ENCODE assay signal across 14 cellular contexts in genomic region chr19:10500247-10500592, GRCh38. TPM values are rescaled to one million over a fixed set of nuclear protein-coding genes. Genes with fewer than 3 reads are reported as not detected.
A peak's percentile ranks its signal among the peaks of the same experiment; 100 is the strongest.
DNase-seq lines count a peak whose midpoint lies in the region; ATAC-seq, FAIRE-seq and TF ChIP-seq lines count a peak whose summit lies in the region.
"Had no signal": no experiment of that assay in that cellular context is flagged by ENCODE, and none has a peak within 500 bp of the region (broad histone marks: within the 10 kb centered on the region; RNA-seq: fewer than 3 reads in every experiment).

No MANE protein-coding gene starts in this region.

- SMC1A ChIA-PET in GM12878 (lab: Charles Lee; ENCODE audit: uncharacterized antibody, unreplicated experiment): interaction anchor here (0.8 to 1.3 kb wide), 2 partner anchors 17 to 151 kb away, joined by 3 to 4 read pairs; no protein-coding TSS in a partner anchor

- DNase-seq in T-helper 1 cell (no peak), GM12878 (ENCODE audit: low read depth, low spot score) (no peak), neural crest cell (ENCODE audit: low read depth, low spot score) (no peak), left ventricle myocardium superior (no peak), NCI-H2029 treated with DMSO at 0.1 percent for 48 hours (lab: John Stamatoyannopoulos, UW) (no peak)
- DNase-seq: DMS 273 treated with DMSO at 0.1 percent for 48 hours, MG63, transverse colon had no signal

- no peaks in the 10 kb centered on the region for H3K27me3 Mint-ChIP-seq in T-helper 1 cell treated with Interleukin-12 subunit alpha and Interleukin-12 subunit beta and Interleukin-4 antibody, amounts not matched to agents 30 μg/mL and 1 μg/mL, for 36 hours (ENCODE audit: low read depth)
- H3K27me3 Mint-ChIP-seq in neural crest cell (ENCODE audit: low read depth): no peaks in the 10 kb centered on the region

- peaks cover 6% of the 10 kb centered on the region; the same call in 1 of the 2 replicates for H3K36me3 ChIP-seq in KMS-11 (ENCODE audit: insufficient read depth)
- H3K36me3 ChIP-seq in GM12878 (ENCODE audit: control insufficient read depth in 2 of 2, insufficient read depth in 2 of 2, low read length in 1 of 2): peaks cover 10 to 27% of the 10 kb centered on the region in 2 experiments

- FAIRE-seq in GM12878 (lab: Jason Lieb, UNC): no peak

- intact Hi-C loops in GM12878 (cut with micrococcal nuclease; ENCODE audit: unreplicated experiment): loop anchor here (5.0 to 10.0 kb wide), 2 partner anchors 95 to 152 kb away; partner anchors contain the start of genes CDC37 and ILF3
- intact Hi-C loops in left ventricle myocardium superior (cut with micrococcal nuclease): no loop called here

- H4K20me1 ChIP-seq in KMS-11 (ENCODE audit: insufficient read depth): no peaks in the 10 kb centered on the region
- no peaks in the 10 kb centered on the region for H4K20me1 ChIP-seq in GM12878 (ENCODE audit: control insufficient read depth, insufficient read depth)

- TSS peak; percentile 48 for BruUV-seq in GM12878 (replicated peaks; lab: Mats Ljungman, UMichigan)

- CTCF ChIA-PET in GM12878 (lab: Yijun Ruan, JAX): interaction anchor here (1.2 to 1.8 kb wide), 4 partner anchors 11 to 84 kb away, joined by 3 to 9 read pairs (median 4); no protein-coding TSS in a partner anchor

- TF ChIP-seq RAD21 in GM12878 (IDR thresholded peaks at IDR 0.05; ENCODE audit: insufficient read depth, low read depth, low read length): no peak

- H3K9me3 Mint-ChIP-seq in T-helper 1 cell treated with Interleukin-12 subunit alpha and Interleukin-12 subunit beta and Interleukin-4 antibody, amounts not matched to agents 30 μg/mL and 1 μg/mL, for 36 hours: no peaks in the 10 kb centered on the region
- H3K9me3 Mint-ChIP-seq in neural crest cell: no peaks in the 10 kb centered on the region

- in situ Hi-C loops in GM12878 (cut with MboI): no loop called here

- H3K79me2 ChIP-seq in KMS-11 (ENCODE audit: insufficient read depth, low read depth): peaks cover 72% of the 10 kb centered on the region
- peaks cover 50% of the 10 kb centered on the region for H3K79me2 ChIP-seq in GM12878 (ENCODE audit: control insufficient read depth, insufficient read depth, low read length)

- H3K27me3 ChIP-seq in KMS-11 (ENCODE audit: insufficient read depth, low read depth) (no peaks in the 10 kb centered on the region), GM12878 (replicated peaks in 1 of 2; ENCODE audit: control insufficient read depth in 2 of 2, insufficient read depth in 2 of 2, low read length in 1 of 2) (no peaks in the 10 kb centered on the region)
- H3K27me3 ChIP-seq: MG63, neutrophil, transverse colon had no signal

- no peak for ATAC-seq in GM12878
- ATAC-seq in left ventricle myocardium superior: no peak
- no peak for ATAC-seq in GM19023 (IDR thresholded peaks at IDR 0.05; ENCODE audit: unreplicated experiment)

- POLR2A ChIA-PET in GM12878 (lab: Charles Lee): interaction anchor here (0.5 to 1.3 kb wide), 5 partner anchors 67 to 300 kb away, joined by 3 to 5 read pairs (median 3); no protein-coding TSS in a partner anchor

- peaks cover 32% of the 10 kb centered on the region for H3K4me1 Mint-ChIP-seq in T-helper 1 cell treated with Interleukin-12 subunit alpha and Interleukin-12 subunit beta and Interleukin-4 antibody, amounts not matched to agents 30 μg/mL and 1 μg/mL, for 36 hours (ENCODE audit: low read depth)
- H3K4me1 Mint-ChIP-seq in neural crest cell: peaks cover 10% of the 10 kb centered on the region

- H3K4me3 ChIP-seq in KMS-11 (IDR thresholded peaks at IDR 0.05; ENCODE audit: insufficient read depth, low read depth, low read length): no peak overlapping the region
- peak overlapping the region; percentile 28; the same call in 1 of the 2 replicates for H3K4me3 ChIP-seq in GM12878
- H3K4me3 ChIP-seq: smooth muscle cell, transverse colon had no signal

- no peak for TF ChIP-seq CTCF in KMS-11 (conservative IDR thresholded peaks at IDR 0.05; ENCODE audit: low read depth, low read length)
- no peak for TF ChIP-seq CTCF in GM12878 (IDR thresholded peaks at IDR 0.05 in 2 of 3, conservative IDR thresholded peaks at IDR 0.05 in 1 of 3; ENCODE audit: control insufficient read depth in 2 of 3, extremely low read depth in 1 of 3, insufficient read depth in 1 of 3, low read depth in 3 of 3, low read length in 3 of 3)
- no peak for TF ChIP-seq CTCF in neural crest cell (conservative IDR thresholded peaks at IDR 0.05)

- H3K4me2 ChIP-seq in KMS-11 (peak overlapping the region; percentile 29; the same call in 1 of the 2 replicates), GM12878 (ENCODE audit: control insufficient read depth, insufficient read depth) (0 out of 2 replicates have a peak overlapping the region, but pooled peaks have one; percentile 30)
- H3K4me2 ChIP-seq: smooth muscle cell had no signal

- no peaks in the 10 kb centered on the region for H3K9me3 ChIP-seq in GM12878 (replicated peaks; ENCODE audit: control insufficient read depth, insufficient read depth, low read length)
- H3K9me3 ChIP-seq: MG63, neutrophil, transverse colon had no signal

- peak overlapping the region; percentile 67 for H3K27ac Mint-ChIP-seq in T-helper 1 cell treated with Interleukin-12 subunit alpha and Interleukin-12 subunit beta and Interleukin-4 antibody, amounts not matched to agents 30 μg/mL and 1 μg/mL, for 36 hours
- no peak overlapping the region for H3K27ac Mint-ChIP-seq in neural crest cell (ENCODE audit: unreplicated experiment)

- no peak overlapping the region for H2AFZ ChIP-seq in KMS-11 (ENCODE audit: low read depth)
- H2AFZ ChIP-seq in GM12878 (ENCODE audit: control insufficient read depth, low read depth, low read length): no peak overlapping the region

- whole genome bisulfite sequencing in GM12878 (ENCODE audit: insufficient coverage, insufficient replicate concordance, low lambda C conversion rate, missing lambda C conversion rate): 80% methylated on average over 2 of the region's 2 CpGs

- H3K9ac ChIP-seq in KMS-11: no peak overlapping the region
- no peak overlapping the region for H3K9ac ChIP-seq in GM12878 (ENCODE audit: control insufficient read depth, insufficient read depth, low read length)

- no peak for TF ChIP-seq POLR2A in GM12878 (IDR thresholded peaks at IDR 0.05; ENCODE audit: low read depth, low read length)

- no peak for TF ChIP-seq EP300 in GM12878 (IDR thresholded peaks at IDR 0.05; ENCODE audit: borderline replicate concordance in 1 of 2, control insufficient read depth in 1 of 2, low read depth in 2 of 2, low read length in 2 of 2)

- H3K27ac ChIP-seq in KMS-11 (no peak overlapping the region; the same call in 1 of the 2 replicates), GM12878 (ENCODE audit: control insufficient read depth, insufficient read depth) (no peak overlapping the region)
- H3K27ac ChIP-seq: neutrophil had no signal

- RAD21 ChIA-PET in GM12878 (lab: Charles Lee; ENCODE audit: unreplicated experiment): no interaction called here

- peak overlapping the region; percentile 70 for H3K4me3 Mint-ChIP-seq in T-helper 1 cell treated with Interleukin-12 subunit alpha and Interleukin-12 subunit beta and Interleukin-4 antibody, amounts not matched to agents 30 μg/mL and 1 μg/mL, for 36 hours
- peak overlapping the region; percentile 84 for H3K4me3 Mint-ChIP-seq in neural crest cell

- H3K4me1 ChIP-seq in KMS-11 (ENCODE audit: low read depth, poor library complexity, severe bottlenecking): peaks cover 41% of the 10 kb centered on the region
- peaks cover 25% of the 10 kb centered on the region for H3K4me1 ChIP-seq in GM12878 (ENCODE audit: control insufficient read depth, insufficient read depth, low read length)

- H3K36me3 Mint-ChIP-seq in T-helper 1 cell treated with Interleukin-12 subunit alpha and Interleukin-12 subunit beta and Interleukin-4 antibody, amounts not matched to agents 30 μg/mL and 1 μg/mL, for 36 hours (ENCODE audit: low read depth): peaks cover 22% of the 10 kb centered on the region
- peaks cover 9% of the 10 kb centered on the region for H3K36me3 Mint-ChIP-seq in neural crest cell (ENCODE audit: low read depth)

RNA-seq across cellular contexts. Expression of gene KEAP1, which starts 2.9 kb away (rescaled TPM):
- 30.3 and 40.1 TPM in 2 replicates for total RNA-seq in GM12878 (2013; cell fraction: nucleolus; rRNA removed)
- total RNA-seq in GM12878 (2014; rRNA removed): 49.0 and 60.4 TPM in 2 replicates
- total RNA-seq in GM12878 (2014; rRNA removed; fragmentation: Illumina TruSeq; extraction: Trizol): 44.3 and 54.7 TPM in 2 replicates
- total RNA-seq in GM12878 (2021): 61.2 and 76.2 TPM in 2 replicates
- 19.1 TPM for polyA plus RNA-seq in GM12878 (2011; ENCODE audit: low read depth)
- 23.7 and 42.6 TPM in 2 replicates for polyA plus RNA-seq in GM12878 (2011; rRNA removed)
- 45.2 and 63.6 TPM in 2 replicates for polyA plus RNA-seq in GM12878 (2011; cell fraction: cytosol; rRNA removed)
- 57.9 and 62.3 TPM in 2 replicates for polyA plus RNA-seq in GM12878 (2011; cell fraction: nucleus; rRNA removed)
- polyA plus RNA-seq in GM12878 (2012): 31.0 and 33.1 TPM in 2 replicates
- polyA plus RNA-seq in GM12878 (2014; fragmentation: Illumina TruSeq; extraction: Trizol): 17.2 and 36.7 TPM in 2 replicates
- 1 to 10 TPM; 1.4 to 9.3 TPM for polyA plus RNA-seq in GM12878 (2014; fragmentation: Nextera tagmentation; extraction: Ambion mirVana)
- polyA plus RNA-seq in GM12878 (2014; rRNA removed): 41.2 and 50.2 TPM in 2 replicates
- polyA plus RNA-seq in GM12878 (2016; fragmentation: Nextera tagmentation; extraction: Ambion mirVana): 10 to 100 TPM; 83.1 to 87.7 TPM
- polyA minus RNA-seq in GM12878 (2011; rRNA and poly(A)+ RNA removed): 102 and 125 TPM in 2 replicates
- 29.0 and 35.8 TPM in 2 replicates for polyA minus RNA-seq in GM12878 (2011; cell fraction: cytosol; rRNA and poly(A)+ RNA removed)
- 16.2 and 22.3 TPM in 2 replicates for polyA minus RNA-seq in GM12878 (2011; cell fraction: nucleus; rRNA and poly(A)+ RNA removed)
- total RNA-seq in neural crest cell: 79.7 and 82.5 TPM in 2 replicates
- 87.7 TPM for total RNA-seq in left ventricle myocardium superior

RNA-seq across cellular contexts. Expression of gene S1PR5, which starts 17.0 kb away (rescaled TPM):
- total RNA-seq in GM12878 (2013; cell fraction: nucleolus; rRNA removed): not detected in 2 replicates
- total RNA-seq in GM12878 (2014; rRNA removed): 0.11 TPM in 1 of 2 replicates, not detected in the other
- 0.14 TPM in 1 of 2 replicates, not detected in the other for total RNA-seq in GM12878 (2014; rRNA removed; fragmentation: Illumina TruSeq; extraction: Trizol)
- not detected in 2 replicates for total RNA-seq in GM12878 (2021)
- polyA plus RNA-seq in GM12878 (2011; ENCODE audit: low read depth): not detected
- polyA plus RNA-seq in GM12878 (2011; rRNA removed): 0.04 TPM in 1 of 2 replicates, not detected in the other
- polyA plus RNA-seq in GM12878 (2011; cell fraction: cytosol; rRNA removed): 0.03 TPM in 1 of 2 replicates, not detected in the other
- polyA plus RNA-seq in GM12878 (2011; cell fraction: nucleus; rRNA removed): not detected in 2 replicates
- polyA plus RNA-seq in GM12878 (2012): not detected in 2 replicates
- not detected in 2 replicates for polyA plus RNA-seq in GM12878 (2014; fragmentation: Illumina TruSeq; extraction: Trizol)
- polyA plus RNA-seq in GM12878 (2014; fragmentation: Nextera tagmentation; extraction: Ambion mirVana): not detected
- polyA plus RNA-seq in GM12878 (2014; rRNA removed): 0.14 TPM in 1 of 2 replicates, not detected in the other
- not detected for polyA plus RNA-seq in GM12878 (2016; fragmentation: Nextera tagmentation; extraction: Ambion mirVana)
- not detected in 2 replicates for polyA minus RNA-seq in GM12878 (2011; rRNA and poly(A)+ RNA removed)
- polyA minus RNA-seq in GM12878 (2011; cell fraction: cytosol; rRNA and poly(A)+ RNA removed): not detected in 2 replicates
- not detected in 2 replicates for polyA minus RNA-seq in GM12878 (2011; cell fraction: nucleus; rRNA and poly(A)+ RNA removed)
- total RNA-seq in neural crest cell: 0.79 and 1.1 TPM in 2 replicates
- not detected for total RNA-seq in left ventricle myocardium superior
- total RNA-seq: T-helper 1 cell treated with Interleukin-12 subunit alpha and Interleukin-12 subunit beta and Interleukin-4 antibody, amounts not matched to agents 30 ng/mL and 1 ng/mL, for 36 hours; transverse colon had no signal

RNA-seq across cellular contexts. Expression of gene ATG4D, which starts 43.5 kb away (rescaled TPM):
- 11.7 and 13.3 TPM in 2 replicates for total RNA-seq in GM12878 (2013; cell fraction: nucleolus; rRNA removed)
- total RNA-seq in GM12878 (2014; rRNA removed) (15.6 and 16.8 TPM in 2 replicates), GM12878 (2014; rRNA removed; fragmentation: Illumina TruSeq; extraction: Trizol) (8.1 and 8.4 TPM in 2 replicates), GM12878 (2021) (24.2 and 24.3 TPM in 2 replicates), neural crest cell (53.3 and 56.7 TPM in 2 replicates), left ventricle myocardium superior (61.4 TPM)
- polyA plus RNA-seq in GM12878 (2011; ENCODE audit: low read depth): 7.4 TPM
- polyA plus RNA-seq in GM12878 (2011; rRNA removed) (7.9 and 14.5 TPM in 2 replicates), GM12878 (2014; fragmentation: Illumina TruSeq; extraction: Trizol) (1.2 and 7.7 TPM in 2 replicates), GM12878 (2014; fragmentation: Nextera tagmentation; extraction: Ambion mirVana) (1 to 10 TPM in 1 of 2 experiments, under 1 TPM in 1; 0.39 to 2.3 TPM), GM12878 (2014; rRNA removed) (26.7 and 28.7 TPM in 2 replicates), GM12878 (2016; fragmentation: Nextera tagmentation; extraction: Ambion mirVana) (10 to 100 TPM; 12.4 to 14.6 TPM)
- polyA plus RNA-seq in GM12878 (2011; cell fraction: cytosol; rRNA removed): 20.2 and 26.1 TPM in 2 replicates
- 45.2 and 57.3 TPM in 2 replicates for polyA plus RNA-seq in GM12878 (2011; cell fraction: nucleus; rRNA removed)
- 17.3 and 23.3 TPM in 2 replicates for polyA plus RNA-seq in GM12878 (2012)
- 10.1 and 22.5 TPM in 2 replicates for polyA minus RNA-seq in GM12878 (2011; rRNA and poly(A)+ RNA removed)
- 6.4 and 9.4 TPM in 2 replicates for polyA minus RNA-seq in GM12878 (2011; cell fraction: cytosol; rRNA and poly(A)+ RNA removed)
- polyA minus RNA-seq in GM12878 (2011; cell fraction: nucleus; rRNA and poly(A)+ RNA removed): 10.0 and 14.4 TPM in 2 replicates
